ENCODE assay signal across 9 cellular contexts in genomic region chr7:45921699-45922519, GRCh38. TPM values are rescaled to one million over a fixed set of nuclear protein-coding genes. Genes with fewer than 3 reads are reported as not detected.
A peak's percentile ranks its signal among the peaks of the same experiment; 100 is the strongest.
DNase-seq lines count a peak whose midpoint lies in the region; ATAC-seq and TF ChIP-seq lines count a peak whose summit lies in the region.
"Had no signal": no experiment of that assay in that cellular context is flagged by ENCODE, and none has a peak within 500 bp of the region (broad histone marks: within the 10 kb centered on the region; RNA-seq: fewer than 3 reads in every experiment).

No MANE protein-coding gene starts in this region.

- H3K4me3 Mint-ChIP-seq in naive thymus-derived CD8-positive, alpha-beta T cell, result peak overlapping the region; percentile 58 to 80 (median 68)
- H3K4me3 Mint-ChIP-seq: activated B cell treated with CpG ODN at 0.5 μM for 24 hours had no signal

- intact Hi-C loops in esophagus squamous epithelium (cut with DNase I), result loop anchor here (5.0 kb wide), 1 partner anchor 1165 kb away; no protein-coding TSS in a partner anchor

- TF ChIP-seq CTCF in HEK293 (tag by site-specific recombination; IDR thresholded peaks at IDR 0.05) (peak; percentile 73), esophagus squamous epithelium (IDR thresholded peaks at IDR 0.05) (peak; percentile 43 to 83 (median 57))

- H3K27me3 Mint-ChIP-seq in naive thymus-derived CD8-positive, alpha-beta T cell, result peaks cover 12 to 66% (median 46%) of the 10 kb centered on the region in 5 donors

- H3K27ac ChIP-seq in HEK293 (ENCODE audit: extremely low read depth, low read depth, low read length) (no peak overlapping the region), esophagus squamous epithelium (peak overlapping the region in 2 of 4 donors; percentile 16 to 56)

- CTCF ChIA-PET in HEK293 (lab: Yijun Ruan, JAX), result interaction anchor here (0.6 to 3.9 kb wide), 77 partner anchors 7 to 1406 kb away, joined by 3 to 26 read pairs (median 4); partner anchors contain the start of gene IGFBP1

- H3K36me3 ChIP-seq in HEK293 (ENCODE audit: control insufficient read depth in 2 of 2, insufficient read depth in 1 of 2, low read length in 2 of 2), result no peaks in the 10 kb centered on the region
- H3K36me3 ChIP-seq in esophagus squamous epithelium, result no peaks in the 10 kb centered on the region

- no peaks in the 10 kb centered on the region for H3K9me3 Mint-ChIP-seq in naive thymus-derived CD8-positive, alpha-beta T cell
- H3K9me3 Mint-ChIP-seq: activated B cell treated with CpG ODN at 0.5 μM for 24 hours had no signal

- peak; percentile 74 for DNase-seq in COLO668 (lab: John Stamatoyannopoulos, UW; ENCODE audit: unreplicated experiment)
- peak; percentile 29 for DNase-seq in T1000 (lab: John Stamatoyannopoulos, UW)
- no peak for DNase-seq in esophagus squamous epithelium (lab: John Stamatoyannopoulos, UW)
- peak in 2 of 10 donors; percentile 9 to 13 for DNase-seq in naive thymus-derived CD8-positive, alpha-beta T cell
- DNase-seq in NCI-H2227 treated with DMSO at 0.1 percent for 48 hours (lab: John Stamatoyannopoulos, UW), result no peak
- DNase-seq: activated B cell treated with CpG ODN at 0.5 μM for 24 hours had no signal

- H3K4me3 ChIP-seq in HEK293 (ENCODE audit: low read depth, low read length) (peak overlapping the region; percentile 57; the same call in 1 of the 2 replicates), esophagus squamous epithelium (peak overlapping the region; percentile 31 to 71 (median 46))

- no peaks in the 10 kb centered on the region for H3K36me3 Mint-ChIP-seq in naive thymus-derived CD8-positive, alpha-beta T cell

- H3K4me1 ChIP-seq in HEK293 (ENCODE audit: control insufficient read depth, insufficient read depth, low read length) (peaks cover 3% of the 10 kb centered on the region; the same call in 1 of the 2 replicates), esophagus squamous epithelium (peaks cover 22 to 58% (median 27%) of the 10 kb centered on the region in 3 donors)

- peaks cover 0 to 80% (median 12%) of the 10 kb centered on the region in 4 donors for H3K27me3 ChIP-seq in esophagus squamous epithelium

- H3K9me3 ChIP-seq in HEK293 (ENCODE audit: control insufficient read depth, insufficient read depth, low read depth, low read length), result no peaks in the 10 kb centered on the region
- no peaks in the 10 kb centered on the region for H3K9me3 ChIP-seq in esophagus squamous epithelium

- peak overlapping the region in 4 of 10 donors; percentile 61 to 93 (median 74) for H3K27ac Mint-ChIP-seq in naive thymus-derived CD8-positive, alpha-beta T cell
- H3K27ac Mint-ChIP-seq: activated B cell treated with CpG ODN at 0.5 μM for 24 hours had no signal

- H3K4me1 Mint-ChIP-seq in naive thymus-derived CD8-positive, alpha-beta T cell, result peaks cover 10 to 29% (median 27%) of the 10 kb centered on the region in 4 donors

- ATAC-seq in naive thymus-derived CD8-positive, alpha-beta T cell, result no peak
- ATAC-seq in GM18909 (IDR thresholded peaks at IDR 0.05; ENCODE audit: poor library complexity, unreplicated experiment), result no peak
- no peak for ATAC-seq in HG03354 (IDR thresholded peaks at IDR 0.05; ENCODE audit: poor library complexity, severe bottlenecking, unreplicated experiment)

- POLR2A ChIA-PET in HEK293 (lab: Yijun Ruan, JAX), result no interaction called here
- POLR2A ChIA-PET in naive thymus-derived CD8-positive, alpha-beta T cell (lab: Charles Lee), result interaction anchor here (0.5 to 2.8 kb wide), 3 partner anchors 18 to 422 kb away, joined by 3 to 11 read pairs (median 4); no protein-coding TSS in a partner anchor

- WGBS in esophagus squamous epithelium, 2 donors, result 5 to 7% methylated on average over 30 to 34 of the region's 36 CpGs

- TF ChIP-seq POLR2A in esophagus squamous epithelium (IDR thresholded peaks at IDR 0.05), result no peak

TF ChIP-seq in HEK293, 187 proteins besides CTCF, POLR2A, EP300 and RAD21 (continues in another document):
- TF ChIP-seq ZNF639 (tag by site-specific recombination; IDR thresholded peaks at IDR 0.05), result no peak
- no peak for TF ChIP-seq ZNF677 (tag by site-specific recombination; IDR thresholded peaks at IDR 0.05)
- 0 out of 2 replicates have a peak, but pooled peaks have one; percentile 35 for TF ChIP-seq ZBTB10 (tag by site-specific recombination; IDR thresholded peaks at IDR 0.05)
- TF ChIP-seq ZNF354C (tag by site-specific recombination; IDR thresholded peaks at IDR 0.05; ENCODE audit: borderline replicate concordance, low read depth), result no peak
- peak; percentile 62 for TF ChIP-seq ZNF654 (tag by site-specific recombination; IDR thresholded peaks at IDR 0.05; ENCODE audit: low read depth)
- no peak for TF ChIP-seq ZNF518A (tag by site-specific recombination; conservative IDR thresholded peaks at IDR 0.05; ENCODE audit: low read depth)
- no peak for TF ChIP-seq ZNF549 (tag by site-specific recombination; IDR thresholded peaks at IDR 0.05)
- TF ChIP-seq MYNN (tag by site-specific recombination; IDR thresholded peaks at IDR 0.05; ENCODE audit: borderline replicate concordance), result no peak
- no peak for TF ChIP-seq ZSCAN30 (tag by site-specific recombination; IDR thresholded peaks at IDR 0.05)
- TF ChIP-seq IKZF3 (tag by site-specific recombination; IDR thresholded peaks at IDR 0.05), result no peak

RNA-seq across cellular contexts. Expression of gene IGFBP3, which starts 0.8 kb away (rescaled TPM):
- total RNA-seq in esophagus squamous epithelium, result 10 to 100 TPM; 11.8 to 68.4 (median 47.9) TPM
- total RNA-seq in naive thymus-derived CD8-positive, alpha-beta T cell, result 10 to 100 TPM; 10.4 to 11.5 TPM
- polyA plus RNA-seq in naive thymus-derived CD8-positive, alpha-beta T cell, result 10 to 100 TPM in 1 of 3 donors, 1 to 10 TPM in 2; 2.1 to 13.7 (median 2.4) TPM
- total RNA-seq: activated B cell treated with CpG ODN at 0.5 μM for 24 hours had no signal

RNA-seq across cellular contexts. Expression of gene IGFBP1, which starts 33.6 kb away (rescaled TPM):
- not detected for total RNA-seq in esophagus squamous epithelium
- total RNA-seq in naive thymus-derived CD8-positive, alpha-beta T cell, result not detected
- polyA plus RNA-seq in naive thymus-derived CD8-positive, alpha-beta T cell, result not detected
- total RNA-seq: activated B cell treated with CpG ODN at 0.5 μM for 24 hours had no signal

RNA-seq across cellular contexts. Expression of gene CCDC201, which starts 49.0 kb away (rescaled TPM):
- not detected for total RNA-seq in esophagus squamous epithelium
- total RNA-seq in naive thymus-derived CD8-positive, alpha-beta T cell, result not detected
- not detected for polyA plus RNA-seq in naive thymus-derived CD8-positive, alpha-beta T cell
- total RNA-seq: activated B cell treated with CpG ODN at 0.5 μM for 24 hours had no signal

Comparison
In these comparisons a context has a peak if more than half of its experiments do, and no peak if none do; other contexts are left out.
1. DNase-seq: peak in COLO668 (single experiment) and T1000 (single experiment); none in esophagus squamous epithelium (single experiment) and NCI-H2227 treated with DMSO at 0.1 percent for 48 hours (single experiment).